Comparison of ENCODE assay signal across 1 cellular context in the genomic region with DNA sequence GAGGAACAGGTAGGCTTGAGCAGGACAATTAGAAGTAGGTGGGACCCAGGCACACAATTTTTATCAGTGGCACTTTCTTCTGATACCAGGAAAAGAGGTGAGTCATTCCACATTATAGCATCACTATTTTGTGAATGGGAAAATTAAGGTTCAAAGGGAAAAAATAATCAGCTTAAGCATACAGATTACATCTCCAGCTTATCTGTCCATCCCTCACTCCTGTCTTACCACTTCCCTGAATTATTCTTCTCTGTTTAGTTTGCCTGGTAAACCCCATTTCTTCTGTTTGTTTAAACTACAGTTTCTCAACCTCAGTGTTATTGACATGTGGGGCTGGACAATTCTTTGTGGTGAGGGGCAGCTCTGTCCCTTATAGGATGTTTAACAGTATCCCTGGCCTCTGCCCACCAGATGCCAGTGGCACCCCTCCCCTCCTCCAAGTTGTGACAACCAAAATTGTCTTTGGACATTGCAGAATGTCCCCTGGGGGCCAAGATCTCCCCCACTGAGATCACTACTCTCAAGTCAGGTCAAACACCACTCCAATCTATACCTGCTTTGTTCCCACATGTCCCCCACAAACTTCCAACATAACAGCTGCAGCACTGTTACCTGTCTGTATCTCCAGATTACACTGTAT.
TF ChIP-seq lines count a peak whose summit lies in the region.

No MANE protein-coding gene starts in this region.

TF ChIP-seq in liver, 16 proteins besides CTCF, POLR2A, EP300 and RAD21 (continued from another document):
- peak; percentile 14 for TF ChIP-seq REST (IDR thresholded peaks at IDR 0.05)
- TF ChIP-seq GABPA (IDR thresholded peaks at IDR 0.05 in 1 of 2, conservative IDR thresholded peaks at IDR 0.05 in 1 of 2), result no peak
- TF ChIP-seq TAF1 (conservative IDR thresholded peaks at IDR 0.05), result no peak
